ENCODE assay signal across 15 cellular contexts in the genomic region with DNA sequence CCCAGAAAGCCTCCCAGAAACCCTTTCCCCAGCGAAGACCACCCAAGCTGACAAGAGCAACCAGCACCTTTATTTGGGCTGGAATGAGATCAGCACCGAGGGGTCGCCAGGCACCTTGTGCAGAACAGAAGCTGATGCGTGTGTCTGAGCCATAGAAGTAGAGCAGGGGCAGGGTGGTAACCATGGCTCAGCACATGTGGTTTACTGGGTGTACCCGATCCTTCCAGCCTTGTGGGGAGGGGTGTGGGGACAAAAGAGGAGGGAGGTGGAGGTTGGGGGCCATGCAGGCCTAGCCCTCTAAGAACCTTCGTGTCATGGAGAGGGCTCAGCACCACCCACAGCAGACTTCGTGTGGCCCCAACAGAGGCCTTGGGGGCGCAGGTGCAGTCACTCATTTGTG.
"Had no signal": no experiment of that assay in that cellular context is flagged by ENCODE, and none has a peak within 500 bp of the region (broad histone marks: within the 10 kb centered on the region; RNA-seq: fewer than 3 reads in every experiment).

No MANE protein-coding gene starts in this region.

- H3K36me3 ChIP-seq: adrenal gland, colonic mucosa, pancreas had no signal

- H3K4me3 ChIP-seq: adrenal gland, colonic mucosa, pancreas, sigmoid colon had no signal

- H3K4me1 ChIP-seq: colonic mucosa, pancreas, sigmoid colon had no signal

- DNase-seq: activated CD4-positive, alpha-beta T cell treated with anti-CD3 and anti-CD28 coated beads for 36 hours; activated CD8-positive, alpha-beta memory T cell treated with anti-CD3 and anti-CD28 coated beads, Interleukin-2, amount 50 U/mL, for 4 hours; activated CD8-positive, alpha-beta T cell treated with anti-CD3 and anti-CD28 coated beads, Interleukin-2, amount 10 ng/mL, durations not matched to agents 7 days and 5 days; activated effector memory CD4-positive, alpha-beta T cell treated with anti-CD3 and anti-CD28 coated beads, Interleukin-2, amount 50 U/mL, for 16 hours; activated T-cell treated with anti-CD3 and anti-CD28 coated beads, Interleukin-2, amount 50 U/mL, for 48 hours; adrenal gland; colonic mucosa; foreskin keratinocyte; pancreas; sigmoid colon; stimulated activated CD4-positive, alpha-beta T cell treated with anti-CD3 and anti-CD28 coated beads, Interleukin-12 subunit alpha, Interleukin-12 subunit beta, amount 100 ng/mL, for 4 hours; stimulated activated CD4-positive, alpha-beta T cell treated with anti-CD3 and anti-CD28 coated beads, Interleukin-2, amount 100 ng/mL, for 24 hours; T-helper 1 cell; T1000 had no signal

- H3K27ac ChIP-seq: adrenal gland, colonic mucosa, foreskin keratinocyte, pancreas, sigmoid colon, VCaP had no signal

- H3K27me3 ChIP-seq: adrenal gland, colonic mucosa, foreskin keratinocyte, pancreas, sigmoid colon had no signal

- H3K9me3 ChIP-seq: adrenal gland, colonic mucosa, pancreas, sigmoid colon had no signal
